15 cellular contexts compared by ENCODE assay signal in the genomic region with DNA sequence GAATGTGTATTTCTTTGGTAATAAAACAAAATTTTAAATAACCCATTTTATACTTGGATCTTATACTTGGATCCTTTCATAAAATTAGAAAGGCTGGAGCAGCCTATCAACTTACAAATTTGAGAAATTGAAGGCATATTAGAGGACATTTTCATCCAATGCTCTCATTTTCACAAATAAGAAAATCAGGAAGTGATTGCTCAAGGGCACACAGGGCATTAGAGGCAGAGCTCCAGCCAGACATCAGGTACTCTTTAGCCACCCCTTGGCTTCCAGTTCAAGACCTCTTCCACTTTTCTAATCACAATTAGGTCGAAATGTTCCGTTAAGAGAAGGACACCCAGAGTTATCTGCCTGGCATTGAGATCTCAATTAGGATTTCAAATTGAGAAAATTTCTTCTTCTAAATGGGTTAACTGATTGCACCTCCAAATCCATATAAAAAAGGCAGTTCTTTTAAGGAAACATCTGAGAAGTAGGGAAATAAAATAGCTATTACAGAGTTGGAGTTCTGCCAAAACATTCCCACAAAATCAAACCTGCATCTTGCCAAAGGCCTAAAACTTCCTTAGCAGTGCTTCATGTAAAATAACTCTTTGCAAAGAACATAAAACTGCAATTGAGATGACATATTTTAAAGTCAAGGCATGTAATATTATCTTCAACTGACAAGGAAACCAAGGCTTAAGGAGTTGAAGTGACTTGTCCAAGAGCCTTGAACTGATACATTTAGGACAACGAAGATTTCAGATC. TPM values are rescaled to one million over a fixed set of nuclear protein-coding genes. Genes with fewer than 3 reads are reported as not detected.
A peak's percentile ranks its signal among the peaks of the same experiment; 100 is the strongest.
DNase-seq lines count a peak whose midpoint lies in the region; ATAC-seq and TF ChIP-seq lines count a peak whose summit lies in the region.
"Had no signal": no experiment of that assay in that cellular context is flagged by ENCODE, and none has a peak within 500 bp of the region (broad histone marks: within the 10 kb centered on the region; RNA-seq: fewer than 3 reads in every experiment).

No MANE protein-coding gene starts in this region.

- TF ChIP-seq RAD21 in SK-N-SH (IDR thresholded peaks at IDR 0.05; ENCODE audit: low read length) = no peak

- ATAC-seq in SK-N-SH treated with all-trans-retinoic acid at 6 μM for 48 hours (no peak), GM19452 (IDR thresholded peaks at IDR 0.05; ENCODE audit: unreplicated experiment) (no peak), GM21717 (IDR thresholded peaks at IDR 0.05; ENCODE audit: unreplicated experiment) (no peak)
- ATAC-seq: A549; stimulated activated memory B cell treated with anti-CD40 and anti-IgM and Interleukin-4, amounts not matched to agents 10 μg/mL and 1 μg/mL and 100 μg/mL, for 72 hours; T-cell had no signal

- H2AFZ ChIP-seq in SK-N-SH (ENCODE audit: low read depth) = 0 out of 2 replicates have a peak overlapping the region, but pooled peaks have one; percentile 32

- no peaks in the 10 kb centered on the region for H3K27me3 ChIP-seq in SK-N-SH (ENCODE audit: insufficient read depth)
- no peaks in the 10 kb centered on the region for H3K27me3 ChIP-seq in mucosa of stomach (ENCODE audit: control insufficient read depth, insufficient read depth, low read length)
- H3K27me3 ChIP-seq in transverse colon = no peaks in the 10 kb centered on the region

- H3K4me1 ChIP-seq in SK-N-SH (ENCODE audit: control insufficient read depth in 1 of 2, insufficient read depth in 2 of 2, low read depth in 1 of 2, low read length in 1 of 2) (peaks cover 38 to 42% of the 10 kb centered on the region in 2 experiments; a peak in 3 of 4 replicates), mucosa of stomach (ENCODE audit: control insufficient read depth, insufficient read depth, low read length) (no peaks in the 10 kb centered on the region), transverse colon (peaks cover 0 to 41% (median 0%) of the 10 kb centered on the region in 4 donors)
- H3K4me1 ChIP-seq: A549 had no signal

- in situ Hi-C loops in transverse colon (cut with MboI; ENCODE audit: low pct_ligation_motif_present in 1 of 4, low pct_unique_long_range_greater_than_20kb in 1 of 4, low sequenced_read_pairs in 3 of 4) = loop anchor here in 1 of 4 donors (10.0 kb wide), 1 partner anchor 275 kb away; no protein-coding TSS in a partner anchor

- H3K79me2 ChIP-seq in SK-N-SH (ENCODE audit: insufficient read depth) = peaks cover 27% of the 10 kb centered on the region; the same call in 1 of the 2 replicates

- TF ChIP-seq CTCF in SK-N-SH (IDR thresholded peaks at IDR 0.05) (no peak), cardiac fibroblast (IDR thresholded peaks at IDR 0.05; ENCODE audit: low read depth, low read length) (no peak), transverse colon (IDR thresholded peaks at IDR 0.05) (no peak)

- intact Hi-C loops in transverse colon (cut with DNase I; ENCODE audit: low total_unique reads) = no loop called here

- TF ChIP-seq POLR2A in transverse colon (IDR thresholded peaks at IDR 0.05) = no peak

- 76% methylated on average over 3 of the region's 3 CpGs for WGBS in SK-N-SH (ENCODE audit: low lambda C conversion rate)
- 69% methylated on average over 2 to 3 of the region's 3 CpGs for WGBS in transverse colon (ENCODE audit: low coverage in 1 of 2), 2 donors

- H3K27ac ChIP-seq in SK-N-SH (ENCODE audit: low read depth in 2 of 2, low read length in 1 of 2) = peak overlapping the region; percentile 84 to 97; a peak in 3 of 4 replicates
- H3K27ac ChIP-seq in transverse colon = peak overlapping the region; percentile 77 to 88 (median 84)
- H3K27ac ChIP-seq: A549 had no signal

- peak overlapping the region; percentile 76; the same call in 1 of the 2 replicates for H3K4me2 ChIP-seq in SK-N-SH
- H3K4me2 ChIP-seq: A549 had no signal

- POLR2A ChIA-PET in SK-N-SH (lab: Yijun Ruan, JAX) = no interaction called here

- no peak for DNase-seq in SK-N-SH
- DNase-seq in cardiac fibroblast (ENCODE audit: low read depth in 2 of 2) = peak; percentile 33 to 37
- no peak for DNase-seq in transverse colon
- no peak for DNase-seq in activated effector memory CD4-positive, alpha-beta T cell treated with anti-CD3 and anti-CD28 coated beads, Interleukin-2, amount 50 U/mL, for 16 hours
- DNase-seq: activated CD4-positive, alpha-beta T cell treated with anti-CD3 and anti-CD28 coated beads, Interleukin-2, amount 10 ng/mL, durations not matched to agents 7 days and 5 days; activated gamma-delta T cell; midbrain; NCI-H1105; T-cell had no signal

- peaks cover 37% of the 10 kb centered on the region for H3F3A ChIP-seq in SK-N-SH (replicated peaks; ENCODE audit: insufficient read depth)

- H3K9ac ChIP-seq in SK-N-SH (peak overlapping the region; percentile 46), mucosa of stomach (ENCODE audit: low read length) (peak overlapping the region; percentile 27)

- H3K4me3 ChIP-seq in SK-N-SH (ENCODE audit: low read depth in 2 of 2, low read length in 1 of 2) = peak overlapping the region in 1 of 2 experiments; percentile 35; a peak in 1 of 4 replicates
- H3K4me3 ChIP-seq in cardiac fibroblast (replicated peaks in 1 of 2; ENCODE audit: low read depth in 2 of 2, low read length in 2 of 2) = no peak overlapping the region
- no peak overlapping the region for H3K4me3 ChIP-seq in mucosa of stomach (ENCODE audit: low read length)
- peak overlapping the region in 3 of 4 donors; percentile 22 to 35 (median 29) for H3K4me3 ChIP-seq in transverse colon
- H3K4me3 ChIP-seq: A549 had no signal

- H4K20me1 ChIP-seq in SK-N-SH (ENCODE audit: insufficient read depth) = no peaks in the 10 kb centered on the region

- CTCF ChIA-PET in SK-N-SH (lab: Yijun Ruan, JAX) = interaction anchor here (1.2 to 1.8 kb wide), 5 partner anchors 10 to 267 kb away, joined by 3 to 5 read pairs (median 4); no protein-coding TSS in a partner anchor

- H3K36me3 ChIP-seq in SK-N-SH (replicated peaks in 1 of 2; ENCODE audit: control insufficient read depth in 1 of 2, insufficient read depth in 2 of 2, low read length in 1 of 2) = peaks cover 0 to 2% of the 10 kb centered on the region in 2 experiments
- no peaks in the 10 kb centered on the region for H3K36me3 ChIP-seq in mucosa of stomach (ENCODE audit: control insufficient read depth, insufficient read depth, low read length)
- peaks cover 0 to 4% (median 0%) of the 10 kb centered on the region in 4 donors for H3K36me3 ChIP-seq in transverse colon

- no peaks in the 10 kb centered on the region for H3K9me2 ChIP-seq in SK-N-SH

- TF ChIP-seq EP300 in SK-N-SH (IDR thresholded peaks at IDR 0.05; ENCODE audit: borderline replicate concordance in 1 of 2, low read depth in 1 of 2, low read length in 1 of 2) (no peak; a peak in 1 of 4 replicates), transverse colon (IDR thresholded peaks at IDR 0.05; ENCODE audit: low read depth) (no peak)

- H3K9me3 ChIP-seq in SK-N-SH = no peaks in the 10 kb centered on the region
- H3K9me3 ChIP-seq in mucosa of stomach (ENCODE audit: control insufficient read depth, low read length) = no peaks in the 10 kb centered on the region
- H3K9me3 ChIP-seq in transverse colon = no peaks in the 10 kb centered on the region
- H3K9me3 ChIP-seq: A549 had no signal

TF ChIP-seq in SK-N-SH, 30 proteins besides CTCF, POLR2A, EP300 and RAD21 (continues in another document):
- TF ChIP-seq ELF1 (IDR thresholded peaks at IDR 0.05) (no peak), GABPA (IDR thresholded peaks at IDR 0.05; ENCODE audit: low read depth) (no peak), CHD2 (IDR thresholded peaks at IDR 0.05; ENCODE audit: low read length, partially characterized antibody) (no peak), MEF2A (IDR thresholded peaks at IDR 0.05; ENCODE audit: borderline replicate concordance, low read depth) (no peak), TCF12 (IDR thresholded peaks at IDR 0.05) (peak; percentile 33; the same call in 1 of the 2 replicates), EZH2phosphoT487 (IDR thresholded peaks at IDR 0.05; ENCODE audit: borderline replicate concordance, low read depth) (no peak)
- TF ChIP-seq, protein P1, sequence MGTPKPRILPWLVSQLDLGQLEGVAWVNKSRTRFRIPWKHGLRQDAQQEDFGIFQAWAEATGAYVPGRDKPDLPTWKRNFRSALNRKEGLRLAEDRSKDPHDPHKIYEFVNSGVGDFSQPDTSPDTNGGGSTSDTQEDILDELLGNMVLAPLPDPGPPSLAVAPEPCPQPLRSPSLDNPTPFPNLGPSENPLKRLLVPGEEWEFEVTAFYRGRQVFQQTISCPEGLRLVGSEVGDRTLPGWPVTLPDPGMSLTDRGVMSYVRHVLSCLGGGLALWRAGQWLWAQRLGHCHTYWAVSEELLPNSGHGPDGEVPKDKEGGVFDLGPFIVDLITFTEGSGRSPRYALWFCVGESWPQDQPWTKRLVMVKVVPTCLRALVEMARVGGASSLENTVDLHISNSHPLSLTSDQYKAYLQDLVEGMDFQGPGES (IDR thresholded peaks at IDR 0.05; ENCODE audit: low read depth, low read length) = no peak

TF ChIP-seq in SK-N-SH treated with all-trans-retinoic acid at 6 μM for 48 hours, 23 proteins besides CTCF, POLR2A, EP300 and RAD21 (continues in another document):
- TF ChIP-seq ZFP3 (CRISPR knock-in tag; IDR thresholded peaks at IDR 0.05) (no peak), BACH2 (CRISPR knock-in tag; IDR thresholded peaks at IDR 0.05; ENCODE audit: borderline replicate concordance) (no peak), ISL1 (CRISPR knock-in tag; IDR thresholded peaks at IDR 0.05) (no peak), ZNF565 (CRISPR knock-in tag; conservative IDR thresholded peaks at IDR 0.05; ENCODE audit: low read depth) (no peak), TCF4 (CRISPR knock-in tag; IDR thresholded peaks at IDR 0.05; ENCODE audit: borderline replicate concordance) (no peak), ARNTL (CRISPR knock-in tag; IDR thresholded peaks at IDR 0.05; ENCODE audit: borderline replicate concordance, low read depth) (no peak)
- TF ChIP-seq, protein P2, sequence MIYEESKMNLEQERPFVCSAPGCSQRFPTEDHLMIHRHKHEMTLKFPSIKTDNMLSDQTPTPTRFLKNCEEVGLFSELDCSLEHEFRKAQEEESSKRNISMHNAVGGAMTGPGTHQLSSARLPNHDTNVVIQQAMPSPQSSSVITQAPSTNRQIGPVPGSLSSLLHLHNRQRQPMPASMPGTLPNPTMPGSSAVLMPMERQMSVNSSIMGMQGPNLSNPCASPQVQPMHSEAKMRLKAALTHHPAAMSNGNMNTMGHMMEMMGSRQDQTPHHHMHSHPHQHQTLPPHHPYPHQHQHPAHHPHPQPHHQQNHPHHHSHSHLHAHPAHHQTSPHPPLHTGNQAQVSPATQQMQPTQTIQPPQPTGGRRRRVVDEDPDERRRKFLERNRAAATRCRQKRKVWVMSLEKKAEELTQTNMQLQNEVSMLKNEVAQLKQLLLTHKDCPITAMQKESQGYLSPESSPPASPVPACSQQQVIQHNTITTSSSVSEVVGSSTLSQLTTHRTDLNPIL (CRISPR knock-in tag; IDR thresholded peaks at IDR 0.05; ENCODE audit: low read depth) = no peak

RNA-seq across cellular contexts. Expression of a gene that starts 2.5 kb away (rescaled TPM):
- 119 and 130 TPM in 2 replicates for polyA plus RNA-seq in SK-N-SH (2012; rRNA removed)
- polyA plus RNA-seq in SK-N-SH (2012; cell fraction: cytosol; rRNA removed) = 128 and 149 TPM in 2 replicates
- polyA plus RNA-seq in SK-N-SH (2012; cell fraction: nucleus; rRNA removed) = 146 and 161 TPM in 2 replicates
- 1,000 to 10,000 TPM in 1 of 4 donors, 100 to 1,000 TPM in 3; 403 to 1,827 (median 457) TPM for total RNA-seq in transverse colon

RNA-seq across cellular contexts. Expression of a gene that starts 40.5 kb away (rescaled TPM):
- polyA plus RNA-seq in SK-N-SH (2012; rRNA removed) = 31.5 and 44.2 TPM in 2 replicates
- 37.8 and 39.8 TPM in 2 replicates for polyA plus RNA-seq in SK-N-SH (2012; cell fraction: cytosol; rRNA removed)
- 24.3 and 50.5 TPM in 2 replicates for polyA plus RNA-seq in SK-N-SH (2012; cell fraction: nucleus; rRNA removed)
- total RNA-seq in transverse colon = 10 to 100 TPM in 3 of 4 donors, 1 to 10 TPM in 1; 9.0 to 58.5 (median 53.6) TPM

Comparison
In these comparisons a context has a peak if more than half of its experiments do, and no peak if none do; other contexts are left out.
1. DNase-seq: peak in cardiac fibroblast (2 of 2); none in SK-N-SH (single experiment), transverse colon (single experiment) and activated effector memory CD4-positive, alpha-beta T cell treated with anti-CD3 and anti-CD28 coated beads, Interleukin-2, amount 50 U/mL, for 16 hours (single experiment).
2. H3K4me3 ChIP-seq: peak in transverse colon (3 of 4); none in cardiac fibroblast (0 of 2) and mucosa of stomach (single experiment).